20 cellular contexts compared by ENCODE assay signal in genomic region chr22:38481871-38482332, GRCh38. TPM values are rescaled to one million over a fixed set of nuclear protein-coding genes. Genes with fewer than 3 reads are reported as not detected.
DNase-seq lines count a peak whose midpoint lies in the region; ATAC-seq and TF ChIP-seq lines count a peak whose summit lies in the region.
"Had no signal": no experiment of that assay in that cellular context is flagged by ENCODE, and none has a peak within 500 bp of the region (broad histone marks: within the 10 kb centered on the region; RNA-seq: fewer than 3 reads in every experiment).

No MANE protein-coding gene starts in this region.

- H3K4me3 ChIP-seq in GM23338, result no peak overlapping the region
- H3K4me3 ChIP-seq in endodermal cell (ENCODE audit: low read length), result no peak overlapping the region
- no peak overlapping the region for H3K4me3 ChIP-seq in neural progenitor cell
- H3K4me3 ChIP-seq: body of pancreas, MG63, prostate gland had no signal

- TF ChIP-seq CTCF in Calu3 (IDR thresholded peaks at IDR 0.05; ENCODE audit: unreplicated experiment) (no peak), GM23338 (conservative IDR thresholded peaks at IDR 0.05; ENCODE audit: low read depth in 2 of 2) (no peak), endodermal cell (conservative IDR thresholded peaks at IDR 0.05) (no peak), neural progenitor cell (IDR thresholded peaks at IDR 0.05) (no peak)

- H3K9me3 ChIP-seq in endodermal cell (ENCODE audit: control insufficient read depth, low read length) (no peaks in the 10 kb centered on the region), neural progenitor cell (ENCODE audit: low read depth) (no peaks in the 10 kb centered on the region)
- H3K9me3 ChIP-seq: body of pancreas, MG63, prostate gland had no signal

- no peak overlapping the region for H2AFZ ChIP-seq in GM23338
- no peak overlapping the region for H2AFZ ChIP-seq in neural progenitor cell (replicated peaks)

- peaks cover 45% of the 10 kb centered on the region for H3F3A ChIP-seq in GM23338 (replicated peaks; ENCODE audit: low read depth)
- peaks cover 91% of the 10 kb centered on the region for H3F3A ChIP-seq in neural progenitor cell (ENCODE audit: low read depth)

- intact Hi-C loops in Calu3 (cut with micrococcal nuclease; ENCODE audit: unreplicated experiment), result no loop called here

- H3K4me2 ChIP-seq in GM23338, result no peak overlapping the region
- H3K4me2 ChIP-seq in neural progenitor cell, result no peak overlapping the region

- H3K9ac ChIP-seq in endodermal cell (ENCODE audit: extremely low read depth, low read length, poor library complexity, severe bottlenecking), result no peak overlapping the region
- H3K9ac ChIP-seq in neural progenitor cell, result no peak overlapping the region

- H3K27me3 ChIP-seq in GM23338 (ENCODE audit: insufficient read depth), result no peaks in the 10 kb centered on the region
- no peaks in the 10 kb centered on the region for H3K27me3 ChIP-seq in endodermal cell (ENCODE audit: control insufficient read depth, insufficient read depth, low read length, poor library complexity, severe bottlenecking)
- H3K27me3 ChIP-seq in neural progenitor cell, result no peaks in the 10 kb centered on the region
- H3K27me3 ChIP-seq: body of pancreas, MG63 had no signal

- H3K4me1 ChIP-seq in GM23338 (ENCODE audit: insufficient read depth) (no peaks in the 10 kb centered on the region), endodermal cell (ENCODE audit: control insufficient read depth, insufficient read depth, low read length) (no peaks in the 10 kb centered on the region), neural progenitor cell (no peaks in the 10 kb centered on the region)
- H3K4me1 ChIP-seq: body of pancreas, prostate gland had no signal

- CTCF ChIA-PET in Calu3 (lab: Charles Lee), result no interaction called here

- H4K20me1 ChIP-seq in GM23338 (replicated peaks; ENCODE audit: insufficient read depth) (peaks cover 16% of the 10 kb centered on the region), neural progenitor cell (ENCODE audit: low read depth) (peaks cover 28% of the 10 kb centered on the region)

- DNase-seq in Calu3 (no peak), GM23338 (ENCODE audit: low spot score) (no peak), endodermal cell (peak; percentile 44), neural progenitor cell (ENCODE audit: low spot score) (no peak), T-helper 1 cell (no peak), NCI-H748 treated with DMSO at 0.1 percent for 48 hours (lab: John Stamatoyannopoulos, UW) (no peak), NCI-H2171 treated with DMSO at 0.1 percent for 48 hours (lab: John Stamatoyannopoulos, UW) (no peak)
- DNase-seq: activated B cell treated with CpG ODN at 0.5 μM for 24 hours; activated naive CD4-positive, alpha-beta T cell; cortex of kidney; DMS53; foreskin melanocyte; MG63; NCI-H1694 treated with DMSO at 0.1 percent for 48 hours; NCI-H446 treated with DMSO at 0.1 percent for 48 hours had no signal

- WGBS in endodermal cell (ENCODE audit: insufficient coverage in 1 of 2, insufficient read length in 1 of 2), 2 experiments, result 94 to 99% methylated on average over 7 to 8 of the region's 8 CpGs

- no TSS peak for BruUV-seq in Calu3 (replicated peaks; lab: Mats Ljungman, UMichigan)

- ATAC-seq in GM23338, result peak; percentile 8; the same call in 1 of the 3 replicates
- ATAC-seq: body of pancreas, left lobe of liver had no signal

- H3K36me3 Mint-ChIP-seq in Calu3 (ENCODE audit: insufficient read depth, unreplicated experiment), result peaks cover 100% of the 10 kb centered on the region
- H3K36me3 Mint-ChIP-seq in GM23338 (ENCODE audit: low read depth), result peaks cover 64% of the 10 kb centered on the region
- peaks cover 59% of the 10 kb centered on the region for H3K36me3 Mint-ChIP-seq in endodermal cell (ENCODE audit: low read depth)
- peaks cover 52% of the 10 kb centered on the region for H3K36me3 Mint-ChIP-seq in neural progenitor cell

- H3K9me2 ChIP-seq in GM23338 (ENCODE audit: insufficient read depth), result no peaks in the 10 kb centered on the region

- peak overlapping the region; percentile 12 for H3K27ac Mint-ChIP-seq in Calu3 (ENCODE audit: unreplicated experiment)
- H3K27ac Mint-ChIP-seq in GM23338, result no peak overlapping the region
- H3K27ac Mint-ChIP-seq in endodermal cell, result peak overlapping the region; percentile 36
- no peak overlapping the region for H3K27ac Mint-ChIP-seq in neural progenitor cell
- H3K27ac Mint-ChIP-seq: activated B cell treated with CpG ODN at 0.5 μM for 24 hours had no signal

- H3K27ac ChIP-seq in GM23338 (ENCODE audit: low read depth), result 0 out of 2 replicates have a peak overlapping the region, but pooled peaks have one; percentile 7
- no peak overlapping the region for H3K27ac ChIP-seq in endodermal cell (ENCODE audit: low read depth, low read length)
- peak overlapping the region; percentile 67 for H3K27ac ChIP-seq in neural progenitor cell
- H3K27ac ChIP-seq: body of pancreas, C4-2B, prostate gland had no signal

- H3K4me3 Mint-ChIP-seq in Calu3 (ENCODE audit: low read depth, unreplicated experiment) (no peak overlapping the region), GM23338 (no peak overlapping the region), endodermal cell (no peak overlapping the region), neural progenitor cell (no peak overlapping the region)
- H3K4me3 Mint-ChIP-seq: activated B cell treated with CpG ODN at 0.5 μM for 24 hours; T-helper 1 cell treated with Interleukin-12 subunit alpha and Interleukin-12 subunit beta and Interleukin-4 antibody, amounts not matched to agents 30 μg/mL and 1 μg/mL, for 36 hours had no signal

- H3K79me2 ChIP-seq in GM23338 (replicated peaks; ENCODE audit: insufficient read depth) (no peaks in the 10 kb centered on the region), neural progenitor cell (ENCODE audit: low read depth) (no peaks in the 10 kb centered on the region)

- peaks cover 46% of the 10 kb centered on the region for H3K36me3 ChIP-seq in GM23338 (ENCODE audit: insufficient read depth)
- peaks cover 71% of the 10 kb centered on the region for H3K36me3 ChIP-seq in endodermal cell (ENCODE audit: control insufficient read depth, insufficient read depth, low read length)
- peaks cover 18% of the 10 kb centered on the region for H3K36me3 ChIP-seq in neural progenitor cell

- H3K27me3 Mint-ChIP-seq in Calu3 (ENCODE audit: unreplicated experiment) (no peaks in the 10 kb centered on the region), GM23338 (ENCODE audit: insufficient read depth, low read depth, poor library complexity) (peaks cover 9% of the 10 kb centered on the region), endodermal cell (ENCODE audit: insufficient read depth) (no peaks in the 10 kb centered on the region), neural progenitor cell (ENCODE audit: insufficient read depth, low read depth) (peaks cover 3% of the 10 kb centered on the region)
- H3K27me3 Mint-ChIP-seq: activated B cell treated with CpG ODN at 0.5 μM for 24 hours had no signal

- H3K4me1 Mint-ChIP-seq in Calu3 (ENCODE audit: low read depth, unreplicated experiment) (no peaks in the 10 kb centered on the region), GM23338 (peaks cover 10% of the 10 kb centered on the region; the same call in 2 of the 3 replicates), endodermal cell (peaks cover 10% of the 10 kb centered on the region), neural progenitor cell (peaks cover 4% of the 10 kb centered on the region)
- H3K4me1 Mint-ChIP-seq: activated B cell treated with CpG ODN at 0.5 μM for 24 hours had no signal

- H3K9me3 Mint-ChIP-seq in Calu3 (ENCODE audit: low read depth, unreplicated experiment), result no peaks in the 10 kb centered on the region
- H3K9me3 Mint-ChIP-seq in GM23338, result no peaks in the 10 kb centered on the region
- no peaks in the 10 kb centered on the region for H3K9me3 Mint-ChIP-seq in endodermal cell
- no peaks in the 10 kb centered on the region for H3K9me3 Mint-ChIP-seq in neural progenitor cell
- H3K9me3 Mint-ChIP-seq: activated B cell treated with CpG ODN at 0.5 μM for 24 hours; T-helper 1 cell treated with Interleukin-12 subunit alpha and Interleukin-12 subunit beta and Interleukin-4 antibody, amounts not matched to agents 30 μg/mL and 1 μg/mL, for 36 hours had no signal

TF ChIP-seq in GM23338, 12 proteins besides CTCF, POLR2A, EP300 and RAD21:
- TF ChIP-seq POLR2AphosphoS5 (IDR thresholded peaks at IDR 0.05; ENCODE audit: low read depth) (peak; percentile 45; the same call in 1 of the 2 replicates), CREB1 (CRISPR knock-in tag; IDR thresholded peaks at IDR 0.05; ENCODE audit: low read depth) (no peak)

RNA-seq across cellular contexts. Expression of gene KDELR3, which starts 14.0 kb away (rescaled TPM):
- total RNA-seq in Calu3 (2022) (16.1 and 18.7 TPM in 2 replicates), endodermal cell (10 to 100 TPM; 11.4 to 14.9 TPM), neural progenitor cell (ENCODE audit: low replicate concordance) (3.4 and 4.6 TPM in 2 replicates)
- total RNA-seq in GM23338 (2014; rRNA removed; shearing (Covaris generic)), result 5.6 and 11.1 TPM in 2 replicates
- polyA plus RNA-seq in GM23338 (2016; fragmentation: Nextera tagmentation; extraction: Ambion mirVana), result 5.7 and 7.8 TPM in 2 replicates
- 14.6 TPM for polyA plus RNA-seq in endodermal cell (2013, experiment 1 of 2)
- polyA plus RNA-seq in endodermal cell (2013, experiment 2 of 2), result 14.8 TPM
- total RNA-seq: activated B cell treated with CpG ODN at 0.5 μM for 24 hours had no signal

RNA-seq across cellular contexts. Expression of gene DDX17, which starts 24.2 kb away (rescaled TPM):
- 342 and 344 TPM in 2 replicates for total RNA-seq in Calu3 (2022)
- total RNA-seq in GM23338 (2014; rRNA removed; shearing (Covaris generic)), result 452 and 603 TPM in 2 replicates
- 88.0 and 91.0 TPM in 2 replicates for polyA plus RNA-seq in GM23338 (2016; fragmentation: Nextera tagmentation; extraction: Ambion mirVana)
- 100 to 1,000 TPM; 507 to 621 TPM for total RNA-seq in endodermal cell
- polyA plus RNA-seq in endodermal cell (2013, experiment 1 of 2), result 386 TPM
- polyA plus RNA-seq in endodermal cell (2013, experiment 2 of 2), result 344 TPM
- total RNA-seq in neural progenitor cell (ENCODE audit: low replicate concordance), result 621 and 672 TPM in 2 replicates

RNA-seq across cellular contexts. Expression of gene KCNJ4, which starts 26.9 kb away (rescaled TPM):
- total RNA-seq in Calu3 (2022) (not detected in 2 replicates), endodermal cell (1 to 10 TPM in 1 of 2 donors, under 1 TPM in 1; 0.37 to 1.4 TPM), neural progenitor cell (ENCODE audit: low replicate concordance) (0.82 and 4.6 TPM in 2 replicates)
- 1.3 TPM in 2 replicates for total RNA-seq in GM23338 (2014; rRNA removed; shearing (Covaris generic))
- polyA plus RNA-seq in GM23338 (2016; fragmentation: Nextera tagmentation; extraction: Ambion mirVana), result 0.23 and 0.28 TPM in 2 replicates
- polyA plus RNA-seq in endodermal cell (2013, experiment 1 of 2), result 5.8 TPM
- polyA plus RNA-seq in endodermal cell (2013, experiment 2 of 2), result 6.0 TPM
- total RNA-seq: activated B cell treated with CpG ODN at 0.5 μM for 24 hours, body of pancreas, left lobe of liver had no signal

Comparison
In these comparisons a context has a peak if more than half of its experiments do, and no peak if none do; other contexts are left out.
1. H3K27ac Mint-ChIP-seq: peak in Calu3 (single experiment) and endodermal cell (single experiment); none in GM23338 (single experiment) and neural progenitor cell (single experiment).